ENCODE assay signal across 18 cellular contexts in the genomic region with DNA sequence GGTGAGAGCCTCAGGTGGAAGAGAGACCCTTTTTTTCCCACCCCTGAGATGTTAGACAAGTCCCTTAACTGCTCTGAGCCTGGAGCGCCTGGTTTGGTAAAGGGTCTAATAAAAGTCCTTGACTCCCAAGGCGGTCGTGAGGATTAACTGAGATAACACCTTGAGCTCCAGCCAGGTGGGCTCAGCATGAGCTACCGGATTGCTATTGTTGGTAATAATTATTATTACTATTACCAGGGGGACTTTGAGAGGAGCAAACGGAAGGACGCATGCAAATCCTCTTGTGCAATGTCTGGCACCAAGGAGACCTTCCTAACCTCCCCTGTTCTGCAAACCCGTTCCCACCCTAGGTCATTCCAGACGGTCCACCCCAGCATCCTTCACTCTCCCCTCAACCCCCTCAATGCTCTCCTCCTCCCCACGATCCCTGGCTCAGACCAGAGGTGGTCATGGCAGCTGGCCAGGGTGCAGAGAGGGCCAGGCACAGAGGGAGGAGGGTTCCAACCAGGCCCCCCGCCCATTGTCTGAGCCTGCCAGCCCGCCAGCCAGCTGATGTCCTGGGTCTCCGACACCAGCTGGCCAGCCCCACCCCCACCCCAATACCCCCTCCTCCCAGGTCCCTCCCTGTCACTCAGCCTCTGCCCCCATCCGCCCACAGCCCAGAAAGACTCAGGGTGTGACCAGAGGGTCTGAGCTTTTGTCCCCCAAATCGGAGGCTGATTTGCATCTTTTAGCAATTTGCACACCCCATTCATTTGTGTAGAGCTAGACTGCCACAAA. TPM values are rescaled to one million over a fixed set of nuclear protein-coding genes. Genes with fewer than 3 reads are reported as not detected.
A peak's percentile ranks its signal among the peaks of the same experiment; 100 is the strongest.
DNase-seq lines count a peak whose midpoint lies in the region; ATAC-seq and TF ChIP-seq lines count a peak whose summit lies in the region.
"Had no signal": no experiment of that assay in that cellular context is flagged by ENCODE, and none has a peak within 500 bp of the region (broad histone marks: within the 10 kb centered on the region; RNA-seq: fewer than 3 reads in every experiment).

No MANE protein-coding gene starts in this region.

- peaks cover 12% of the 10 kb centered on the region for H3K4me1 Mint-ChIP-seq in dendritic cell treated with granulocyte-macrophage colony-stimulating factor and Interleukin-4, amounts not matched to agents 40 ng/mL and 50 ng/mL, for 4 days (ENCODE audit: low read depth)
- H3K4me1 Mint-ChIP-seq: CD8-positive, alpha-beta memory T cell; naive thymus-derived CD4-positive, alpha-beta T cell had no signal

- no peaks in the 10 kb centered on the region for H3K9me3 ChIP-seq in transverse colon
- H3K9me3 ChIP-seq: ascending aorta, stomach had no signal

- H3K36me3 ChIP-seq in transverse colon, result no peaks in the 10 kb centered on the region
- H3K36me3 ChIP-seq: ascending aorta, stomach had no signal

- ATAC-seq in GM18867 (IDR thresholded peaks at IDR 0.05; ENCODE audit: unreplicated experiment), result no peak

- in situ Hi-C loops in transverse colon (cut with MboI; ENCODE audit: low pct_ligation_motif_present in 1 of 4, low pct_unique_long_range_greater_than_20kb in 1 of 4, low sequenced_read_pairs in 3 of 4), result no loop called here

- no peaks in the 10 kb centered on the region for H3K9me3 Mint-ChIP-seq in dendritic cell treated with granulocyte-macrophage colony-stimulating factor and Interleukin-4, amounts not matched to agents 40 ng/mL and 50 ng/mL, for 4 days
- H3K9me3 Mint-ChIP-seq: CD8-positive, alpha-beta memory T cell had no signal

- 47 to 80% methylated on average over 1 to 14 of the region's 14 CpGs for WGBS in transverse colon (ENCODE audit: low coverage in 1 of 2), 2 donors

- no peaks in the 10 kb centered on the region for H3K27me3 ChIP-seq in transverse colon
- H3K27me3 ChIP-seq: ascending aorta had no signal

- no peaks in the 10 kb centered on the region for H3K36me3 Mint-ChIP-seq in dendritic cell treated with granulocyte-macrophage colony-stimulating factor and Interleukin-4, amounts not matched to agents 40 ng/mL and 50 ng/mL, for 4 days (ENCODE audit: low read depth)
- H3K36me3 Mint-ChIP-seq: CD8-positive, alpha-beta memory T cell; naive thymus-derived CD4-positive, alpha-beta T cell had no signal

- DNase-seq in NCI-H2227 (lab: John Stamatoyannopoulos, UW; ENCODE audit: unreplicated experiment), result peak; percentile 36
- DNase-seq in NCI-H2227 treated with DMSO at 0.1 percent for 48 hours (lab: John Stamatoyannopoulos, UW), result no peak
- peak; percentile 67 for DNase-seq in NCI-H524 treated with DMSO at 0.1 percent for 48 hours (lab: John Stamatoyannopoulos, UW)
- peak; percentile 27 for DNase-seq in transverse colon
- DNase-seq in glomerular visceral epithelial cell (ENCODE audit: extremely low spot score), result no peak
- no peak for DNase-seq in foreskin melanocyte
- DNase-seq: activated CD4-positive, alpha-beta T cell treated with anti-CD3 and anti-CD28 coated beads for 4 hours; activated CD8-positive, alpha-beta memory T cell treated with anti-CD3 and anti-CD28 coated beads, Interleukin-2, amount 50 U/mL, for 4 hours; CD8-positive, alpha-beta memory T cell; foreskin fibroblast; GOT3; naive thymus-derived CD4-positive, alpha-beta T cell; stimulated activated CD4-positive, alpha-beta T cell treated with anti-CD3 and anti-CD28 coated beads, Interleukin-15, amount 100 ng/mL, for 24 hours; stomach had no signal

- peak overlapping the region in 2 of 4 donors; percentile 25 to 84 for H3K27ac ChIP-seq in transverse colon
- H3K27ac ChIP-seq: ascending aorta, HL-60, stomach had no signal

- peaks cover 0 to 50% (median 29%) of the 10 kb centered on the region in 4 donors for H3K4me1 ChIP-seq in transverse colon
- H3K4me1 ChIP-seq: ascending aorta had no signal

- intact Hi-C loops in dendritic cell treated with granulocyte-macrophage colony-stimulating factor and Interleukin-4, amounts not matched to agents 40 ng/mL and 50 ng/mL, for 4 days (cut with micrococcal nuclease), result loop anchor here (1.0 to 2.0 kb wide), 2 partner anchors 14 to 31 kb away; no protein-coding TSS in a partner anchor
- intact Hi-C loops in transverse colon (cut with DNase I; ENCODE audit: low total_unique reads), result no loop called here

- H3K27ac Mint-ChIP-seq in dendritic cell treated with granulocyte-macrophage colony-stimulating factor and Interleukin-4, amounts not matched to agents 40 ng/mL and 50 ng/mL, for 4 days, result peak overlapping the region; percentile 21
- H3K27ac Mint-ChIP-seq: CD8-positive, alpha-beta memory T cell; naive thymus-derived CD4-positive, alpha-beta T cell had no signal

- TF ChIP-seq EP300 in transverse colon (IDR thresholded peaks at IDR 0.05; ENCODE audit: low read depth), result no peak

- H3K4me3 ChIP-seq in transverse colon, result no peak overlapping the region
- H3K4me3 ChIP-seq: ascending aorta, stomach had no signal

- no peak overlapping the region for H3K4me3 Mint-ChIP-seq in dendritic cell treated with granulocyte-macrophage colony-stimulating factor and Interleukin-4, amounts not matched to agents 40 ng/mL and 50 ng/mL, for 4 days
- H3K4me3 Mint-ChIP-seq: CD8-positive, alpha-beta memory T cell; naive thymus-derived CD4-positive, alpha-beta T cell had no signal

- TF ChIP-seq POLR2A in transverse colon (IDR thresholded peaks at IDR 0.05), result no peak

- TF ChIP-seq CTCF in transverse colon (IDR thresholded peaks at IDR 0.05), result no peak

- no peaks in the 10 kb centered on the region for H3K27me3 Mint-ChIP-seq in dendritic cell treated with granulocyte-macrophage colony-stimulating factor and Interleukin-4, amounts not matched to agents 40 ng/mL and 50 ng/mL, for 4 days

RNA-seq across cellular contexts. Expression of gene CBFA2T2, which starts 14.3 kb away (rescaled TPM):
- total RNA-seq in transverse colon, result 10 to 100 TPM; 35.8 to 62.3 (median 46.6) TPM

RNA-seq across cellular contexts. Expression of gene SNTA1, which starts 32.0 kb away (rescaled TPM):
- total RNA-seq in transverse colon, result 10 to 100 TPM; 10.3 to 21.7 (median 14.5) TPM

Comparison
In these comparisons a context has a peak if more than half of its experiments do, and no peak if none do; other contexts are left out.
1. DNase-seq: peak in NCI-H2227 (single experiment), NCI-H524 treated with DMSO at 0.1 percent for 48 hours (single experiment) and transverse colon (single experiment); none in NCI-H2227 treated with DMSO at 0.1 percent for 48 hours (single experiment), glomerular visceral epithelial cell (single experiment) and foreskin melanocyte (single experiment).